15 cellular contexts compared by ENCODE assay signal in genomic region chr6:22357724-22358189, GRCh38.
DNase-seq lines count a peak whose midpoint lies in the region; ATAC-seq lines count a peak whose summit lies in the region.
"Had no signal": no experiment of that assay in that cellular context is flagged by ENCODE, and none has a peak within 500 bp of the region (broad histone marks: within the 10 kb centered on the region; RNA-seq: fewer than 3 reads in every experiment).

No MANE protein-coding gene starts in this region.

- DNase-seq in stimulated activated naive B cell treated with anti-CD40 and anti-IgM and Interleukin-4, amounts not matched to agents 10 μg/mL and 1 μg/mL and 100 μg/mL, for 72 hours, result no peak
- no peak for DNase-seq in activated naive CD4-positive, alpha-beta T cell treated with anti-CD3 and anti-CD28 coated beads for 36 hours
- no peak for DNase-seq in NK-92 treated with Interleukin-12 subunit alpha and Interleukin-12 subunit beta, amount 100 ng/mL, for 24 hours (lab: John Stamatoyannopoulos, UW)
- no peak for DNase-seq in activated T-cell treated with anti-CD3 and anti-CD28 coated beads for 4 hours
- DNase-seq: activated CD4-positive, alpha-beta T cell treated with anti-CD3 and anti-CD28 coated beads, Interleukin-2, amount 50 U/mL, for 1 hour; activated naive CD8-positive, alpha-beta T cell treated with anti-CD3 and anti-CD28 coated beads, Interleukin-2, amount 10 ng/mL, durations not matched to agents 7 days and 5 days; activated T-cell treated with anti-CD3 and anti-CD28 coated beads, Interleukin-2, amount 50 U/mL, for 24 hours; dorsolateral prefrontal cortex; NCI-H2081 treated with DMSO at 0.1 percent for 48 hours; NCI-H69 had no signal

- no peak overlapping the region for H3K27ac Mint-ChIP-seq in stimulated activated naive B cell treated with anti-CD40 and anti-IgM and Interleukin-4, amounts not matched to agents 10 μg/mL and 1 μg/mL and 100 μg/mL, for 72 hours
- no peak overlapping the region for H3K27ac Mint-ChIP-seq in activated naive CD4-positive, alpha-beta T cell treated with anti-CD3 and anti-CD28 coated beads for 36 hours
- H3K27ac Mint-ChIP-seq: activated naive CD8-positive, alpha-beta T cell treated with anti-CD3 and anti-CD28 coated beads, Interleukin-2, amount 10 ng/mL, durations not matched to agents 7 days and 5 days; activated T-cell treated with anti-CD3 and anti-CD28 coated beads, Interleukin-2, amount 50 U/mL, for 24 hours; IgD-negative memory B cell had no signal

- H3K4me3 Mint-ChIP-seq in stimulated activated naive B cell treated with anti-CD40 and anti-IgM and Interleukin-4, amounts not matched to agents 10 μg/mL and 1 μg/mL and 100 μg/mL, for 72 hours, result no peak overlapping the region
- H3K4me3 Mint-ChIP-seq in activated naive CD4-positive, alpha-beta T cell treated with anti-CD3 and anti-CD28 coated beads for 36 hours, result no peak overlapping the region
- H3K4me3 Mint-ChIP-seq: activated naive CD8-positive, alpha-beta T cell treated with anti-CD3 and anti-CD28 coated beads, Interleukin-2, amount 10 ng/mL, durations not matched to agents 7 days and 5 days; activated T-cell treated with anti-CD3 and anti-CD28 coated beads, Interleukin-2, amount 50 U/mL, for 24 hours; IgD-negative memory B cell had no signal

- H3K27me3 Mint-ChIP-seq in stimulated activated naive B cell treated with anti-CD40 and anti-IgM and Interleukin-4, amounts not matched to agents 10 μg/mL and 1 μg/mL and 100 μg/mL, for 72 hours, result no peaks in the 10 kb centered on the region
- H3K27me3 Mint-ChIP-seq in activated naive CD4-positive, alpha-beta T cell treated with anti-CD3 and anti-CD28 coated beads for 36 hours (ENCODE audit: low read depth), result no peaks in the 10 kb centered on the region
- H3K27me3 Mint-ChIP-seq: activated T-cell treated with anti-CD3 and anti-CD28 coated beads, Interleukin-2, amount 50 U/mL, for 24 hours; IgD-negative memory B cell had no signal

- intact Hi-C loops in activated naive CD4-positive, alpha-beta T cell treated with anti-CD3 and anti-CD28 coated beads for 36 hours (cut with micrococcal nuclease), result no loop called here

- no peaks in the 10 kb centered on the region for H3K4me1 Mint-ChIP-seq in stimulated activated naive B cell treated with anti-CD40 and anti-IgM and Interleukin-4, amounts not matched to agents 10 μg/mL and 1 μg/mL and 100 μg/mL, for 72 hours
- no peaks in the 10 kb centered on the region for H3K4me1 Mint-ChIP-seq in activated naive CD4-positive, alpha-beta T cell treated with anti-CD3 and anti-CD28 coated beads for 36 hours (ENCODE audit: low read depth)
- H3K4me1 Mint-ChIP-seq: activated naive CD8-positive, alpha-beta T cell treated with anti-CD3 and anti-CD28 coated beads, Interleukin-2, amount 10 ng/mL, durations not matched to agents 7 days and 5 days; IgD-negative memory B cell had no signal

- H3K36me3 Mint-ChIP-seq in stimulated activated naive B cell treated with anti-CD40 and anti-IgM and Interleukin-4, amounts not matched to agents 10 μg/mL and 1 μg/mL and 100 μg/mL, for 72 hours, result no peaks in the 10 kb centered on the region
- no peaks in the 10 kb centered on the region for H3K36me3 Mint-ChIP-seq in activated naive CD4-positive, alpha-beta T cell treated with anti-CD3 and anti-CD28 coated beads for 36 hours (ENCODE audit: low read depth)
- H3K36me3 Mint-ChIP-seq: activated naive CD8-positive, alpha-beta T cell treated with anti-CD3 and anti-CD28 coated beads, Interleukin-2, amount 10 ng/mL, durations not matched to agents 7 days and 5 days; IgD-negative memory B cell had no signal

- ATAC-seq in GM18870 (IDR thresholded peaks at IDR 0.05; ENCODE audit: unreplicated experiment) (peak; percentile 89), GM21423 (IDR thresholded peaks at IDR 0.05; ENCODE audit: unreplicated experiment) (peak; percentile 80), HG03097 (IDR thresholded peaks at IDR 0.05; ENCODE audit: low FRiP score, unreplicated experiment) (peak; percentile 85)
- peak; percentile 38 to 50 for ATAC-seq in stimulated activated naive B cell treated with anti-CD40 and anti-IgM and Interleukin-4, amounts not matched to agents 10 μg/mL and 1 μg/mL and 100 μg/mL, for 72 hours (replicated peaks)
- ATAC-seq: esophagus mucosa had no signal

- H3K9me3 Mint-ChIP-seq in stimulated activated naive B cell treated with anti-CD40 and anti-IgM and Interleukin-4, amounts not matched to agents 10 μg/mL and 1 μg/mL and 100 μg/mL, for 72 hours, result no peaks in the 10 kb centered on the region
- H3K9me3 Mint-ChIP-seq in activated naive CD4-positive, alpha-beta T cell treated with anti-CD3 and anti-CD28 coated beads for 36 hours, result no peaks in the 10 kb centered on the region
- H3K9me3 Mint-ChIP-seq: activated naive CD8-positive, alpha-beta T cell treated with anti-CD3 and anti-CD28 coated beads, Interleukin-2, amount 10 ng/mL, durations not matched to agents 7 days and 5 days had no signal

- CTCF ChIA-PET in activated naive CD4-positive, alpha-beta T cell treated with anti-CD3 and anti-CD28 coated beads for 36 hours (lab: Charles Lee), result no interaction called here
